In the genomic region with DNA sequence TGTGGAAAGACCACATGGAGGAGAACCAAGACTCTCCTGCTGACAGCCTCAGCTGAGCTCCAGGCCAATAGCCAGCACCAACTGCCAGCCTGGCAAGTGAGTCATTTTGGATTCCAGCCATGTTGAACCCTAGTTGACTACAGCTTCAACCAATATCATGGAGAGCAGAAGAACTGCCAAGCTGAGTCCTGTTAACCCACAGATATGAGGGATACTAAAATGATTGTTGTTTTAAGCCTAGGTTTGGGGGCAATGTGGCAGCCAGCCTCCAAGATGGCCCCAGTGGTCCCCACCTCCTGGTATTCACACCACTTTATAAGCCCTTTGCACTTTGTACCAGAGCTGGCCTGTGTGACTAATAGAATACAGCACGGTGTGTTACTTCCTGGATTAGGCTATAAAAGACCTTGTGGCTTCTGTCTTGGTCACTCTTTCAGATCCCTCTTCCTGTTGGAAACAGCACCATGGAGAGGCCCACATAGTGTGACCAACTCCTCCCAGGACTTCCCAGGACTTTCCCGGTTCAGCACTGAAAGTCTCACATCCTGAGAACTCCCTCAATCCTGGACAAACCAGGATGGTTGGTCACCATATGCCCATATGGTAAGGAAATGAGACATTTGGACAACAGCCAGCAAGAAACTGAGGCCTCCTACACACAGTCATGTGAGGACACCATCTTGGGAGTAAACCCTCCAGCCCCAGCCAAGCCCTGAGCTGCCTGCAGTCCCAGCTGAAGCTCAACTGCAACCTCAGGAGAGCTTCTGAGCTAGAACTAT, we compare ENCODE assay signal across 8 cellular contexts. TPM values are rescaled to one million over a fixed set of nuclear protein-coding genes. Genes with fewer than 3 reads are reported as not detected.
DNase-seq lines count a peak whose midpoint lies in the region; ATAC-seq and TF ChIP-seq lines count a peak whose summit lies in the region.

No MANE protein-coding gene starts in this region.

- H3K36me3 ChIP-seq in WERI-Rb-1, result no peaks in the 10 kb centered on the region

- DNase-seq in WERI-Rb-1 (peak; percentile 20), myocyte (ENCODE audit: low read depth) (peak; percentile 81), NCI-H2029 (lab: John Stamatoyannopoulos, UW) (no peak), NCI-H526 (lab: John Stamatoyannopoulos, UW) (no peak)

- peak; percentile 75 for ATAC-seq in GM18909 (IDR thresholded peaks at IDR 0.05; ENCODE audit: poor library complexity, unreplicated experiment)
- peak; percentile 57 for ATAC-seq in HG03354 (IDR thresholded peaks at IDR 0.05; ENCODE audit: poor library complexity, severe bottlenecking, unreplicated experiment)
- no peak for ATAC-seq in HG02981 (IDR thresholded peaks at IDR 0.05; ENCODE audit: unreplicated experiment)
- ATAC-seq in GM18520 (IDR thresholded peaks at IDR 0.05; ENCODE audit: unreplicated experiment), result no peak

- no peaks in the 10 kb centered on the region for H3K9me3 ChIP-seq in WERI-Rb-1 (ENCODE audit: severe bottlenecking)

- no peak overlapping the region for H3K4me3 ChIP-seq in WERI-Rb-1 (ENCODE audit: low read depth, low read length)

- H3K27ac ChIP-seq in WERI-Rb-1, result no peak overlapping the region

- no peaks in the 10 kb centered on the region for H3K27me3 ChIP-seq in WERI-Rb-1 (ENCODE audit: insufficient read depth, low read depth, severe bottlenecking)

- no peak for TF ChIP-seq CTCF in WERI-Rb-1 (IDR thresholded peaks at IDR 0.05; ENCODE audit: low read depth, low read length)

RNA-seq across cellular contexts. Expression of a gene that starts 32.4 kb away (rescaled TPM):
- total RNA-seq in myocyte, result 396 and 434 TPM in 2 replicates
- 192 TPM for polyA plus RNA-seq in myocyte (2012)

Comparison
In these comparisons a context has a peak if more than half of its experiments do, and no peak if none do; other contexts are left out.
1. ATAC-seq: peak in GM18909 (single experiment) and HG03354 (single experiment); none in HG02981 (single experiment) and GM18520 (single experiment).
2. DNase-seq: peak in WERI-Rb-1 (single experiment) and myocyte (single experiment); none in NCI-H2029 (single experiment) and NCI-H526 (0 of 2).